11 cellular contexts compared by ENCODE assay signal in genomic region chr6:144310761-144311160, GRCh38. TPM values are rescaled to one million over a fixed set of nuclear protein-coding genes. Genes with fewer than 3 reads are reported as not detected.
A peak's percentile ranks its signal among the peaks of the same experiment; 100 is the strongest.
DNase-seq lines count a peak whose midpoint lies in the region; ATAC-seq and TF ChIP-seq lines count a peak whose summit lies in the region.
"Had no signal": no experiment of that assay in that cellular context is flagged by ENCODE, and none has a peak within 500 bp of the region (broad histone marks: within the 10 kb centered on the region; RNA-seq: fewer than 3 reads in every experiment).

No MANE protein-coding gene starts in this region.

- DNase-seq in activated T-cell treated with anti-CD3 and anti-CD28 coated beads, Interleukin-2, amount 50 U/mL, for 24 hours, result no peak
- no peak for DNase-seq in activated T-cell treated with anti-CD3 and anti-CD28 coated beads for 4 hours
- no peak for DNase-seq in activated B cell treated with CpG ODN at 0.5 μM for 24 hours
- DNase-seq in stimulated activated effector memory CD8-positive, alpha-beta T cell treated with anti-CD3 and anti-CD28 coated beads, Interleukin-12 subunit alpha, Interleukin-12 subunit beta, amount 100 ng/mL, for 72 hours (ENCODE audit: low spot score in 2 of 2), result peak in 1 of 2 donors; percentile 73
- no peak for DNase-seq in glomerular visceral epithelial cell (ENCODE audit: extremely low spot score)
- no peak for DNase-seq in DMS53 treated with DMSO at 0.1 percent for 48 hours (lab: John Stamatoyannopoulos, UW; ENCODE audit: unreplicated experiment)
- DNase-seq: NCI-H2029, NCI-H69, occipital lobe had no signal

- H3K27me3 Mint-ChIP-seq in activated T-cell treated with anti-CD3 and anti-CD28 coated beads, Interleukin-2, amount 50 U/mL, for 24 hours, result no peaks in the 10 kb centered on the region
- no peaks in the 10 kb centered on the region for H3K27me3 Mint-ChIP-seq in activated B cell treated with CpG ODN at 0.5 μM for 24 hours

- H3K4me1 Mint-ChIP-seq in activated T-cell treated with anti-CD3 and anti-CD28 coated beads, Interleukin-2, amount 50 U/mL, for 24 hours (ENCODE audit: low read depth), result peaks cover 22% of the 10 kb centered on the region
- peaks cover 20% of the 10 kb centered on the region for H3K4me1 Mint-ChIP-seq in activated B cell treated with CpG ODN at 0.5 μM for 24 hours
- peaks cover 34% of the 10 kb centered on the region for H3K4me1 Mint-ChIP-seq in stimulated activated effector memory CD8-positive, alpha-beta T cell treated with anti-CD3 and anti-CD28 coated beads, Interleukin-12 subunit alpha, Interleukin-12 subunit beta, amount 100 ng/mL, for 72 hours

- TF ChIP-seq CTCF in activated B cell treated with CpG ODN at 0.5 μM for 24 hours (IDR thresholded peaks at IDR 0.05), result no peak

- ATAC-seq in GM21619 (IDR thresholded peaks at IDR 0.05; ENCODE audit: unreplicated experiment) (peak; percentile 36), activated B cell treated with CpG ODN at 0.5 μM for 24 hours (ENCODE audit: low read depth) (no peak), GM21360 (IDR thresholded peaks at IDR 0.05; ENCODE audit: unreplicated experiment) (no peak)
- ATAC-seq in stimulated activated effector memory CD8-positive, alpha-beta T cell treated with anti-CD3 and anti-CD28 coated beads, Interleukin-12 subunit alpha, Interleukin-12 subunit beta, amount 100 ng/mL, for 72 hours, result peak; percentile 95

- POLR2A ChIA-PET in activated B cell treated with CpG ODN at 0.5 μM for 24 hours (lab: Charles Lee), result interaction anchor here (0.9 kb wide), 1 partner anchor 32 kb away, joined by 3 read pairs; no protein-coding TSS in a partner anchor

- H3K36me3 Mint-ChIP-seq in activated T-cell treated with anti-CD3 and anti-CD28 coated beads, Interleukin-2, amount 50 U/mL, for 24 hours (ENCODE audit: low read depth), result no peaks in the 10 kb centered on the region
- no peaks in the 10 kb centered on the region for H3K36me3 Mint-ChIP-seq in activated B cell treated with CpG ODN at 0.5 μM for 24 hours (ENCODE audit: low read depth)
- no peaks in the 10 kb centered on the region for H3K36me3 Mint-ChIP-seq in stimulated activated effector memory CD8-positive, alpha-beta T cell treated with anti-CD3 and anti-CD28 coated beads, Interleukin-12 subunit alpha, Interleukin-12 subunit beta, amount 100 ng/mL, for 72 hours

- no peaks in the 10 kb centered on the region for H3K9me3 Mint-ChIP-seq in activated T-cell treated with anti-CD3 and anti-CD28 coated beads, Interleukin-2, amount 50 U/mL, for 24 hours
- no peaks in the 10 kb centered on the region for H3K9me3 Mint-ChIP-seq in activated B cell treated with CpG ODN at 0.5 μM for 24 hours
- H3K9me3 Mint-ChIP-seq in stimulated activated effector memory CD8-positive, alpha-beta T cell treated with anti-CD3 and anti-CD28 coated beads, Interleukin-12 subunit alpha, Interleukin-12 subunit beta, amount 100 ng/mL, for 72 hours, result no peaks in the 10 kb centered on the region

- peak overlapping the region; percentile 16 for H3K27ac Mint-ChIP-seq in activated T-cell treated with anti-CD3 and anti-CD28 coated beads, Interleukin-2, amount 50 U/mL, for 24 hours
- H3K27ac Mint-ChIP-seq in activated B cell treated with CpG ODN at 0.5 μM for 24 hours, result no peak overlapping the region
- peak overlapping the region; percentile 8 for H3K27ac Mint-ChIP-seq in stimulated activated effector memory CD8-positive, alpha-beta T cell treated with anti-CD3 and anti-CD28 coated beads, Interleukin-12 subunit alpha, Interleukin-12 subunit beta, amount 100 ng/mL, for 72 hours

- intact Hi-C loops in activated B cell treated with CpG ODN at 0.5 μM for 24 hours (cut with micrococcal nuclease), result loop anchor here (2.0 kb wide), 1 partner anchor 24 kb away; no protein-coding TSS in a partner anchor

- peak overlapping the region; percentile 33 for H3K4me3 Mint-ChIP-seq in activated T-cell treated with anti-CD3 and anti-CD28 coated beads, Interleukin-2, amount 50 U/mL, for 24 hours
- H3K4me3 Mint-ChIP-seq in activated B cell treated with CpG ODN at 0.5 μM for 24 hours, result peak overlapping the region; percentile 26
- peak overlapping the region; percentile 59 for H3K4me3 Mint-ChIP-seq in stimulated activated effector memory CD8-positive, alpha-beta T cell treated with anti-CD3 and anti-CD28 coated beads, Interleukin-12 subunit alpha, Interleukin-12 subunit beta, amount 100 ng/mL, for 72 hours

- CTCF ChIA-PET in activated B cell treated with CpG ODN at 0.5 μM for 24 hours (lab: Charles Lee), result interaction anchor here (1.4 kb wide), 1 partner anchor 171 kb away, joined by 6 read pairs; no protein-coding TSS in a partner anchor

RNA-seq across cellular contexts. Expression of gene UTRN, which starts 25.6 kb away (rescaled TPM):
- total RNA-seq in activated B cell treated with CpG ODN at 0.5 μM for 24 hours, result 52.2 and 53.5 TPM in 2 replicates

Comparison
In these comparisons a context has a peak if more than half of its experiments do, and no peak if none do; other contexts are left out.
1. ATAC-seq: peak in GM21619 (single experiment) and stimulated activated effector memory CD8-positive, alpha-beta T cell treated with anti-CD3 and anti-CD28 coated beads, Interleukin-12 subunit alpha, Interleukin-12 subunit beta, amount 100 ng/mL, for 72 hours (single experiment); none in activated B cell treated with CpG ODN at 0.5 μM for 24 hours (single experiment) and GM21360 (single experiment).
2. Peak in every context shown above with its lines, with median percentiles within 50 percentile points of each other: H3K4me3 Mint-ChIP-seq.